In the genomic region with DNA sequence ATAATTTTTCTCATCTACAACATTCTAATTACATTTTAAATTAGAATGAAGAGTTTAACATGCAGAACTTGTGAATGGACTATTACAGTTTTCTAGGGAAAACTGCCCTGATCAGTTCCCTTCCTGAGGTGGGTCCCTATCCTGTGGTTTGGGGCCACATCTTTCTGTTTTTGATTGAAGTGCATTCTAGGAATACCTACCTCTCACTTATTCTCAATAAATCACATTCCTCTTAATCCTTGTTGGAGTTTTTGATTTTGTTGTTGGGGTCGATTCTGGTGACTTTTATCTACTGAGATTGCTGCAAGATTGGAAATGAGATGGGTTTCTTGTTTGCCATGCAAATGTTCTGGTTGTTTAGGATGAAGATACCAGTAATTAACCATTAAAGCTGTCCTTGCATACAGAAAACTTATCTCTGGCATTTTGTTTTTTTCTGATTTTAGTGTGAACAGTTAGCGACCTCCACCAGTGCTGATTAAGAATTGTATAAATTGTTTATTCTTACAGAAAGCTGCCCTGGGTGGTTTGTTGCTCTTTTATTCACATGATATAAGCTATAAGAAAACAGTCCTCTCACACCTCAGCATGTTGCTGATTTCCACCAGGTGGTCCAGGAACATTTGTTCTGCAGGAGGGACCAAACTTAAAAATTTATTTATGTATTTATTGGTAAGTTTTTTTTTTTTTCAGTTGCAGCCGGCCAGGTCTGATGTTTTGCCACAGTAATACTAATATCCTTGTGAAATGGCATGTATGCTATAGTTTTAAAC, we compare ENCODE assay signal across 9 cellular contexts.
A peak's percentile ranks its signal among the peaks of the same experiment; 100 is the strongest.
DNase-seq lines count a peak whose midpoint lies in the region; ATAC-seq and TF ChIP-seq lines count a peak whose summit lies in the region.
"Had no signal": no experiment of that assay in that cellular context is flagged by ENCODE, and none has a peak within 500 bp of the region (broad histone marks: within the 10 kb centered on the region; RNA-seq: fewer than 3 reads in every experiment).

No MANE protein-coding gene starts in this region.

- H3K27me3 ChIP-seq in right cardiac atrium (ENCODE audit: control insufficient read depth, insufficient read depth), result no peaks in the 10 kb centered on the region
- H3K27me3 ChIP-seq in breast epithelium, result no peaks in the 10 kb centered on the region

- DNase-seq in right cardiac atrium (no peak), Right ventricle myocardium superior (no peak), breast epithelium (ENCODE audit: low spot score in 2 of 2) (no peak), naive B cell (no peak), GM13977 (ENCODE audit: low spot score) (no peak), NCI-H1436 treated with DMSO at 0.1 percent for 48 hours (lab: John Stamatoyannopoulos, UW) (no peak), NCI-H128 (lab: John Stamatoyannopoulos, UW; ENCODE audit: unreplicated experiment) (no peak)
- DNase-seq: occipital lobe had no signal

- H3K36me3 ChIP-seq in breast epithelium, result no peaks in the 10 kb centered on the region

- H3K9me3 Mint-ChIP-seq in naive B cell, result no peaks in the 10 kb centered on the region

- ATAC-seq in right cardiac atrium (no peak), Right ventricle myocardium superior (ENCODE audit: poor library complexity) (no peak), naive B cell (ENCODE audit: low read depth in 2 of 2) (no peak), HG02763 (IDR thresholded peaks at IDR 0.05; ENCODE audit: unreplicated experiment) (no peak)

- in situ Hi-C loops in GM13977 (cut with MboI; ENCODE audit: low pct_unique_long_range_greater_than_20kb, low sequenced_read_pairs, unreplicated experiment), result no loop called here

- H3K27ac Mint-ChIP-seq in naive B cell, result no peak overlapping the region

- peaks cover 0 to 10% of the 10 kb centered on the region in 2 donors for H3K36me3 Mint-ChIP-seq in naive B cell

- H3K4me3 ChIP-seq in right cardiac atrium (ENCODE audit: low read length) (peak overlapping the region; percentile 43), breast epithelium (peak overlapping the region in 2 of 3 donors; percentile 53 to 73)

- no peak overlapping the region for H3K27ac ChIP-seq in right cardiac atrium (ENCODE audit: low read length)
- H3K27ac ChIP-seq in breast epithelium, result no peak overlapping the region

- H3K27me3 Mint-ChIP-seq in naive B cell, result peaks cover 12 to 21% (median 15%) of the 10 kb centered on the region in 3 donors

- 57% methylated on average over 3 of the region's 3 CpGs for WGBS in right cardiac atrium

- peak overlapping the region; percentile 35 to 85 (median 59) for H3K4me3 Mint-ChIP-seq in naive B cell

- TF ChIP-seq POLR2A in breast epithelium (IDR thresholded peaks at IDR 0.05), result no peak

- no peaks in the 10 kb centered on the region for H3K9me3 ChIP-seq in right cardiac atrium (ENCODE audit: control insufficient read depth, low read length)
- H3K9me3 ChIP-seq in breast epithelium, result no peaks in the 10 kb centered on the region

- H3K4me1 ChIP-seq in right cardiac atrium (ENCODE audit: control insufficient read depth, insufficient read depth, low read length), result no peaks in the 10 kb centered on the region
- H3K4me1 ChIP-seq in breast epithelium, result no peaks in the 10 kb centered on the region

- H3K4me1 Mint-ChIP-seq in naive B cell, result peaks cover 4 to 7% (median 6%) of the 10 kb centered on the region in 3 donors

- TF ChIP-seq CTCF in breast epithelium (IDR thresholded peaks at IDR 0.05) (no peak), GM13977 (IDR thresholded peaks at IDR 0.05; ENCODE audit: extremely low read depth, insufficient read depth, missing control alignments) (no peak)

- intact Hi-C loops in right cardiac atrium (cut with DNase I) (no loop called here), Right ventricle myocardium superior (cut with DNase I) (no loop called here), breast epithelium (cut with DNase I; ENCODE audit: low total_unique reads) (no loop called here)
